Comparison of ENCODE assay signal across 10 cellular contexts in the genomic region with DNA sequence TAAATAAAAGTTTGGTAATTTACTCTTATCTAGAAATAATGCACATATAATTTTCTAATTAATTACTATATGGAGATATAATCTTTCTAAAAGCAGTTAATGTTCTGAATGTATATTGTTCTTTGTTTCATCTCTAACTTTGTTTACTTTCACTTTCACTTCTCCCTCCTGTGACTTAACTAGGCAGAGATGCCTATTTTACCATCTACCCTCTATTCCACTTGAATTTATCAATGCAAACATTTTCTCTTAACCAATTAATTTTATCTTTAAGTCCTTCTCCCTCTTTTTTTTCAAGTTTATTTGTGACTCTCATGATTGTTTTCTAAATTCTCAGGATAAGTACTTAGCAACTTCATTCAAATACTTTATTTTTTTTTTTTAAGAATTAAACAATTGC. TPM values are rescaled to one million over a fixed set of nuclear protein-coding genes. Genes with fewer than 3 reads are reported as not detected.
DNase-seq lines count a peak whose midpoint lies in the region; ATAC-seq and TF ChIP-seq lines count a peak whose summit lies in the region.
"Had no signal": no experiment of that assay in that cellular context is flagged by ENCODE, and none has a peak within 500 bp of the region (broad histone marks: within the 10 kb centered on the region; RNA-seq: fewer than 3 reads in every experiment).

No MANE protein-coding gene starts in this region.

- peak overlapping the region; percentile 41 for H3K27ac Mint-ChIP-seq in activated CD4-positive, alpha-beta T cell treated with anti-CD3 and anti-CD28 coated beads, Interleukin-2, amount 10 ng/mL, durations not matched to agents 24 days and 14 days
- H3K27ac Mint-ChIP-seq in brain: no peak overlapping the region
- H3K27ac Mint-ChIP-seq: dendritic cell treated with granulocyte-macrophage colony-stimulating factor and Interleukin-4, amounts not matched to agents 40 ng/mL and 50 ng/mL, for 4 days had no signal

- no peak for ATAC-seq in GM18511 (IDR thresholded peaks at IDR 0.05; ENCODE audit: unreplicated experiment)

- H3K9me3 Mint-ChIP-seq in activated CD4-positive, alpha-beta T cell treated with anti-CD3 and anti-CD28 coated beads, Interleukin-2, amount 10 ng/mL, durations not matched to agents 24 days and 14 days: peaks cover 8% of the 10 kb centered on the region
- peaks cover 0 to 7% (median 5%) of the 10 kb centered on the region in 5 experiments for H3K9me3 Mint-ChIP-seq in brain
- H3K9me3 Mint-ChIP-seq: dendritic cell treated with granulocyte-macrophage colony-stimulating factor and Interleukin-4, amounts not matched to agents 40 ng/mL and 50 ng/mL, for 4 days had no signal

- H3K27me3 Mint-ChIP-seq in activated CD4-positive, alpha-beta T cell treated with anti-CD3 and anti-CD28 coated beads, Interleukin-2, amount 10 ng/mL, durations not matched to agents 24 days and 14 days: no peaks in the 10 kb centered on the region
- peaks cover 28% of the 10 kb centered on the region for H3K27me3 Mint-ChIP-seq in brain

- intact Hi-C loops in activated CD4-positive, alpha-beta T cell treated with anti-CD3 and anti-CD28 coated beads, Interleukin-2, amount 10 ng/mL, durations not matched to agents 24 days and 14 days (cut with micrococcal nuclease): loop anchor here (10.0 kb wide), 1 partner anchor 551 kb away; no protein-coding TSS in a partner anchor

- H3K36me3 Mint-ChIP-seq in activated CD4-positive, alpha-beta T cell treated with anti-CD3 and anti-CD28 coated beads, Interleukin-2, amount 10 ng/mL, durations not matched to agents 24 days and 14 days (ENCODE audit: low read depth): peaks cover 8% of the 10 kb centered on the region
- H3K36me3 Mint-ChIP-seq in brain: no peaks in the 10 kb centered on the region

- peaks cover 61% of the 10 kb centered on the region for H3K4me1 Mint-ChIP-seq in activated CD4-positive, alpha-beta T cell treated with anti-CD3 and anti-CD28 coated beads, Interleukin-2, amount 10 ng/mL, durations not matched to agents 24 days and 14 days
- peaks cover 26% of the 10 kb centered on the region for H3K4me1 Mint-ChIP-seq in brain

- peak overlapping the region; percentile 45 for H3K4me3 Mint-ChIP-seq in activated CD4-positive, alpha-beta T cell treated with anti-CD3 and anti-CD28 coated beads, Interleukin-2, amount 10 ng/mL, durations not matched to agents 24 days and 14 days
- H3K4me3 Mint-ChIP-seq in brain: peak overlapping the region in 3 of 5 experiments; percentile 38 to 70 (median 50)
- H3K4me3 Mint-ChIP-seq: dendritic cell treated with granulocyte-macrophage colony-stimulating factor and Interleukin-4, amounts not matched to agents 40 ng/mL and 50 ng/mL, for 4 days had no signal

- no peak for DNase-seq in activated CD4-positive, alpha-beta T cell treated with anti-CD3 and anti-CD28 coated beads, Interleukin-2, amount 10 ng/mL, durations not matched to agents 24 days and 14 days
- DNase-seq in activated CD4-positive, alpha-beta T cell treated with anti-CD3 and anti-CD28 coated beads for 4 hours: no peak
- peak; percentile 13 for DNase-seq in NAMALWA (ENCODE audit: low spot score)
- peak; percentile 19 for DNase-seq in renal cortical epithelial cell (ENCODE audit: low read depth)
- no peak for DNase-seq in NCI-H2196 (lab: John Stamatoyannopoulos, UW; ENCODE audit: unreplicated experiment)
- no peak for DNase-seq in activated CD4-positive, CD25-positive, alpha-beta regulatory T cell treated with anti-CD3 and anti-CD28 coated beads, Interleukin-2, amount 50 U/mL, for 72 hours
- DNase-seq: stimulated activated CD8-positive, alpha-beta memory T cell treated with anti-CD3 and anti-CD28 coated beads, Interleukin-4, amount 100 ng/mL, for 48 hours had no signal

- TF ChIP-seq CTCF in brain (conservative IDR thresholded peaks at IDR 0.05): no peak

RNA-seq across cellular contexts. Expression of a gene that starts 55.1 kb away (rescaled TPM):
- total RNA-seq in activated CD4-positive, alpha-beta T cell treated with anti-CD3 and anti-CD28 coated beads, Interleukin-2, amount 10 ng/mL, durations not matched to agents 24 days and 14 days: 0.54 and 0.84 TPM in 2 replicates
- 1.7 TPM for polyA plus RNA-seq in brain (ENCODE audit: insufficient read depth, low read depth, low replicate concordance)
- total RNA-seq in renal cortical epithelial cell: 0.05 and 4.3 TPM in 2 replicates

Comparison
In these comparisons a context has a peak if more than half of its experiments do, and no peak if none do; other contexts are left out.
1. DNase-seq: peak in NAMALWA (single experiment) and renal cortical epithelial cell (single experiment); none in activated CD4-positive, alpha-beta T cell treated with anti-CD3 and anti-CD28 coated beads, Interleukin-2, amount 10 ng/mL, durations not matched to agents 24 days and 14 days (single experiment), activated CD4-positive, alpha-beta T cell treated with anti-CD3 and anti-CD28 coated beads for 4 hours (0 of 2), NCI-H2196 (single experiment) and activated CD4-positive, CD25-positive, alpha-beta regulatory T cell treated with anti-CD3 and anti-CD28 coated beads, Interleukin-2, amount 50 U/mL, for 72 hours (single experiment).